ENCODE assay signal across 7 cellular contexts in the genomic region with DNA sequence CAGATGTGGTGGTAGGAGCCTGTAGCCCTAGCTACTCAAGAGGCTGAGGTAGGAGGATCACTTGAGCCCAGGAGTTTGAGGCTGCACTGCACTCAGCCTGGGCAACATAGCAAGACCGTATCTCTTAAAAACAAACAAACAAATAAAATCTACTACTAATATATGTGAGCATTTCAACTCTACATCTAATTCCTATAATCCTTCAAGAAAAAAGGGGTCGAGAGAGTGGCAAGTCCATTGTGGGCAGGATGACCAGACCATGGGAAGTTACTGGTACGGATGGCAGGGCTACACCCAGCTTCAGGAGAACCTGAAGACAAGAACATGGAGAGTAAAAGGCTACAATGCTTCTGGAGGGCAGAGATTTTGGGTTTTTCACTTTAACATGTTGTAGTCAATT.
"Had no signal": no experiment of that assay in that cellular context is flagged by ENCODE, and none has a peak within 500 bp of the region (broad histone marks: within the 10 kb centered on the region; RNA-seq: fewer than 3 reads in every experiment).

No MANE protein-coding gene starts in this region.

- H3K4me3 Mint-ChIP-seq: GM23338, H9, HFFc6 had no signal

- DNase-seq: GM23248, GOT3, H7, H9, HCEC 1CT, HFFc6 had no signal

- H3K4me1 Mint-ChIP-seq: GM23338, H9 had no signal

- H3K9me3 Mint-ChIP-seq: GM23338, H9, HFFc6 had no signal

- H3K27ac Mint-ChIP-seq: GM23338, HFFc6 had no signal
